ENCODE assay signal across 31 cellular contexts in genomic region chr20:5776074-5776473, GRCh38.
"Had no signal": no experiment of that assay in that cellular context is flagged by ENCODE, and none has a peak within 500 bp of the region (broad histone marks: within the 10 kb centered on the region; RNA-seq: fewer than 3 reads in every experiment).

No MANE protein-coding gene starts in this region.

- ATAC-seq: activated CD4-positive, alpha-beta T cell treated with anti-CD3 and anti-CD28 coated beads for 36 hours; activated CD8-positive, alpha-beta memory T cell treated with anti-CD3 and anti-CD28 coated beads, Interleukin-2, amount 10 ng/mL, durations not matched to agents 7 days and 5 days; activated CD8-positive, alpha-beta T cell treated with anti-CD3 and anti-CD28 coated beads, Interleukin-2, amount 10 ng/mL, durations not matched to agents 7 days and 5 days; activated T-cell treated with anti-CD3 and anti-CD28 coated beads, Interleukin-2, amount 50 U/mL, for 72 hours; body of pancreas; foreskin keratinocyte; gastrocnemius medialis; T-helper 17 cell had no signal

- H3K27me3 ChIP-seq: body of pancreas, dorsolateral prefrontal cortex, esophagus muscularis mucosa, foreskin keratinocyte, gastrocnemius medialis, heart left ventricle had no signal

- H3K27ac ChIP-seq: body of pancreas, coronary artery, dorsolateral prefrontal cortex, esophagus muscularis mucosa, foreskin keratinocyte, heart left ventricle had no signal

- H3K9me3 ChIP-seq: body of pancreas, esophagus muscularis mucosa, gastrocnemius medialis, heart left ventricle had no signal

- H3K4me3 ChIP-seq: body of pancreas, coronary artery, dorsolateral prefrontal cortex, esophagus muscularis mucosa, gastrocnemius medialis, heart left ventricle had no signal

- H3K4me1 ChIP-seq: foreskin keratinocyte had no signal

- DNase-seq: activated CD4-positive, alpha-beta memory T cell treated with anti-CD3 and anti-CD28 coated beads for 36 hours; activated CD4-positive, alpha-beta T cell treated with anti-CD3 and anti-CD28 coated beads for 36 hours; activated CD4-positive, alpha-beta T cell treated with anti-CD3 and anti-CD28 coated beads, Interleukin-2, amount 10 ng/mL, durations not matched to agents 24 days and 14 days; activated CD4-positive, CD25-positive, alpha-beta regulatory T cell; activated CD4-positive, CD25-positive, alpha-beta regulatory T cell treated with anti-CD3 and anti-CD28 coated beads, Interleukin-2, amount 50 U/mL, for 72 hours; activated CD8-positive, alpha-beta memory T cell treated with anti-CD3 and anti-CD28 coated beads, Interleukin-2, amount 10 ng/mL, durations not matched to agents 7 days and 5 days; activated CD8-positive, alpha-beta memory T cell treated with anti-CD3 and anti-CD28 coated beads, Interleukin-2, amount 50 U/mL, for 48 hours; activated CD8-positive, alpha-beta T cell treated with anti-CD3 and anti-CD28 coated beads, Interleukin-2, amount 10 ng/mL, durations not matched to agents 7 days and 5 days; activated gamma-delta T cell; activated naive CD4-positive, alpha-beta T cell; activated naive CD4-positive, alpha-beta T cell treated with anti-CD3 and anti-CD28 coated beads, Interleukin-2, amount 10 ng/mL, durations not matched to agents 7 days and 5 days; activated naive CD8-positive, alpha-beta T cell treated with anti-CD3 and anti-CD28 coated beads, Interleukin-2, amount 10 ng/mL, durations not matched to agents 7 days and 5 days; activated T-cell treated with anti-CD3 and anti-CD28 coated beads for 4 hours; activated T-cell treated with anti-CD3 and anti-CD28 coated beads, Interleukin-2, amount 50 U/mL, for 24 hours; activated T-cell treated with anti-CD3 and anti-CD28 coated beads, Interleukin-2, amount 50 U/mL, for 72 hours; anterior cingulate cortex; body of pancreas; central memory CD4-positive, alpha-beta T cell; cerebellar nuclear complex; dorsolateral prefrontal cortex; effector memory CD4-positive, alpha-beta T cell; endodermal cell; foreskin keratinocyte; gastrocnemius medialis; glutamatergic neuron; heart left ventricle; T-helper 1 cell; T-helper 17 cell; T1000 had no signal
